Comparison of ENCODE assay signal across 8 cellular contexts in genomic region chr3:132418916-132419315, GRCh38. TPM values are rescaled to one million over a fixed set of nuclear protein-coding genes. Genes with fewer than 3 reads are reported as not detected.
DNase-seq lines count a peak whose midpoint lies in the region; ATAC-seq and TF ChIP-seq lines count a peak whose summit lies in the region.

No MANE protein-coding gene starts in this region.

- POLR2A ChIA-PET in activated CD4-positive, alpha-beta memory T cell treated with anti-CD3 and anti-CD28 coated beads, Interleukin-2, amount 10 ng/mL, durations not matched to agents 7 days and 5 days (lab: Charles Lee), result interaction anchor here (1.9 to 2.0 kb wide), 2 partner anchors 10 to 15 kb away, joined by 4 to 5 read pairs; no protein-coding TSS in a partner anchor

- peak overlapping the region in 3 of 12 donors; percentile 25 to 96 (median 87) for H3K27ac ChIP-seq in heart left ventricle
- H3K27ac ChIP-seq in upper lobe of left lung, result peak overlapping the region in 2 of 4 donors; percentile 90 to 94

- peaks cover 8% of the 10 kb centered on the region for H3K36me3 Mint-ChIP-seq in activated CD4-positive, alpha-beta memory T cell treated with anti-CD3 and anti-CD28 coated beads, Interleukin-2, amount 10 ng/mL, durations not matched to agents 7 days and 5 days (ENCODE audit: low read depth)
- no peaks in the 10 kb centered on the region for H3K36me3 Mint-ChIP-seq in immature natural killer cell

- H3K27ac Mint-ChIP-seq in activated CD4-positive, alpha-beta memory T cell treated with anti-CD3 and anti-CD28 coated beads, Interleukin-2, amount 10 ng/mL, durations not matched to agents 7 days and 5 days, result no peak overlapping the region
- peak overlapping the region in 3 of 6 donors; percentile 91 to 97 (median 96) for H3K27ac Mint-ChIP-seq in immature natural killer cell

- intact Hi-C loops in heart left ventricle (cut with DNase I) (no loop called here), Right ventricle myocardium superior (cut with DNase I) (no loop called here)

- TF ChIP-seq EP300 in upper lobe of left lung (IDR thresholded peaks at IDR 0.05), result no peak

- DNase-seq in heart left ventricle (no peak), Right ventricle myocardium superior (no peak), immature natural killer cell (no peak), upper lobe of left lung (no peak), EL (no peak), hippocampal formation (lab: John Stamatoyannopoulos, UW) (no peak)
- no peak for DNase-seq in activated CD4-positive, alpha-beta memory T cell treated with anti-CD3 and anti-CD28 coated beads, Interleukin-2, amount 10 ng/mL, durations not matched to agents 7 days and 5 days

- TF ChIP-seq POLR2A in heart left ventricle (IDR thresholded peaks at IDR 0.05) (no peak), upper lobe of left lung (IDR thresholded peaks at IDR 0.05) (no peak)

- H3K9me3 Mint-ChIP-seq in activated CD4-positive, alpha-beta memory T cell treated with anti-CD3 and anti-CD28 coated beads, Interleukin-2, amount 10 ng/mL, durations not matched to agents 7 days and 5 days, result no peaks in the 10 kb centered on the region
- no peaks in the 10 kb centered on the region for H3K9me3 Mint-ChIP-seq in immature natural killer cell

- H3K4me1 ChIP-seq in heart left ventricle (peaks cover 0 to 33% (median 19%) of the 10 kb centered on the region in 12 donors), upper lobe of left lung (peaks cover 17 to 30% (median 20%) of the 10 kb centered on the region in 4 donors)

- H3K9me3 ChIP-seq in heart left ventricle (no peaks in the 10 kb centered on the region), upper lobe of left lung (no peaks in the 10 kb centered on the region)

- H3K36me3 ChIP-seq in heart left ventricle (peaks cover 0 to 18% (median 6%) of the 10 kb centered on the region in 9 donors), upper lobe of left lung (no peaks in the 10 kb centered on the region)

- WGBS in heart left ventricle, 4 donors, result 12 to 15% (median 15%) methylated on average over 4 of the region's 4 CpGs
- 23 to 24% methylated on average over 4 of the region's 4 CpGs for WGBS in upper lobe of left lung, 2 donors

- peak overlapping the region in 8 of 12 donors; percentile 69 to 99 (median 96) for H3K4me3 ChIP-seq in heart left ventricle
- H3K4me3 ChIP-seq in upper lobe of left lung, result peak overlapping the region in 3 of 4 donors; percentile 80 to 92 (median 92)

- H3K27me3 ChIP-seq in heart left ventricle (no peaks in the 10 kb centered on the region), upper lobe of left lung (no peaks in the 10 kb centered on the region)

- no peaks in the 10 kb centered on the region for H3K27me3 Mint-ChIP-seq in activated CD4-positive, alpha-beta memory T cell treated with anti-CD3 and anti-CD28 coated beads, Interleukin-2, amount 10 ng/mL, durations not matched to agents 7 days and 5 days
- peaks cover 3 to 7% (median 7%) of the 10 kb centered on the region in 3 donors for H3K27me3 Mint-ChIP-seq in immature natural killer cell (ENCODE audit: low read depth in 3 of 3)

- CTCF ChIA-PET in activated CD4-positive, alpha-beta memory T cell treated with anti-CD3 and anti-CD28 coated beads, Interleukin-2, amount 10 ng/mL, durations not matched to agents 7 days and 5 days (lab: Charles Lee), result no interaction called here

- ATAC-seq in heart left ventricle (no peak), Right ventricle myocardium superior (ENCODE audit: poor library complexity) (no peak), upper lobe of left lung (ENCODE audit: low FRiP score in 2 of 2) (no peak), HG02642 (IDR thresholded peaks at IDR 0.05; ENCODE audit: poor library complexity, unreplicated experiment) (no peak)

- TF ChIP-seq CTCF in heart left ventricle (IDR thresholded peaks at IDR 0.05) (no peak), upper lobe of left lung (IDR thresholded peaks at IDR 0.05) (no peak)

- H3K4me3 Mint-ChIP-seq in activated CD4-positive, alpha-beta memory T cell treated with anti-CD3 and anti-CD28 coated beads, Interleukin-2, amount 10 ng/mL, durations not matched to agents 7 days and 5 days, result peak overlapping the region; percentile 99
- H3K4me3 Mint-ChIP-seq in immature natural killer cell, result peak overlapping the region in 4 of 5 donors; percentile 94 to 99 (median 98)

- peaks cover 39% of the 10 kb centered on the region for H3K4me1 Mint-ChIP-seq in activated CD4-positive, alpha-beta memory T cell treated with anti-CD3 and anti-CD28 coated beads, Interleukin-2, amount 10 ng/mL, durations not matched to agents 7 days and 5 days
- peaks cover 22 to 46% of the 10 kb centered on the region in 2 donors for H3K4me1 Mint-ChIP-seq in immature natural killer cell

RNA-seq across cellular contexts. Expression of gene DNAJC13, which starts 1.6 kb away (rescaled TPM):
- 10 to 100 TPM; 21.3 to 45.1 (median 38.0) TPM for total RNA-seq in heart left ventricle
- polyA plus RNA-seq in heart left ventricle, result 10 to 100 TPM in 1 of 2 donors, 1 to 10 TPM in 1; 6.6 to 12.4 TPM
- total RNA-seq in Right ventricle myocardium superior, result 25.7 TPM
- total RNA-seq in activated CD4-positive, alpha-beta memory T cell treated with anti-CD3 and anti-CD28 coated beads, Interleukin-2, amount 10 ng/mL, durations not matched to agents 7 days and 5 days, result 10 to 100 TPM; 31.0 to 36.7 TPM
- 10 to 100 TPM in 1 of 3 donors, 1 to 10 TPM in 2; 3.8 to 11.9 (median 5.1) TPM for polyA plus RNA-seq in immature natural killer cell
- total RNA-seq in upper lobe of left lung, result 10 to 100 TPM; 29.1 to 54.9 (median 35.1) TPM
